ENCODE assay signal across 21 cellular contexts in the genomic region with DNA sequence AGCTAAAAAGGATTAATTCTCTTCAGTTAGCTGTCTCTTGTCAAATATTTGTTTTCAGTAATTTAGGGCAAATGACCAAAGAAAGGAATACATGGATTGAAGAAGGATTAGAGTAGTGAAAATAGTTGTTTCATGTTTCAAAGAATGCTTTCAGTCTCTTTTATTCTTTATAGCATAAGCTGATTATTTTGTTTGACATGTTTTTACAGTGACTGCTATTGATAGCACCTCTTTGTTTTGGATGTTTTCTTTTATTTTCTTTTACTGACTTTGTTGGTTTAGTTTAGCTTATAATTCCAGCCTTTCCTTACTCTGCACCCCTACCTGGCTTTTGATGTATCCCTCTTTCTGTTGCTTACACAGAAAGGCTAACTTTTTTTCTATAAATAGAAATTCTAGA. TPM values are rescaled to one million over a fixed set of nuclear protein-coding genes. Genes with fewer than 3 reads are reported as not detected.
DNase-seq lines count a peak whose midpoint lies in the region; ATAC-seq, FAIRE-seq and TF ChIP-seq lines count a peak whose summit lies in the region.
"Had no signal": no experiment of that assay in that cellular context is flagged by ENCODE, and none has a peak within 500 bp of the region (broad histone marks: within the 10 kb centered on the region; RNA-seq: fewer than 3 reads in every experiment).

No MANE protein-coding gene starts in this region.

- no peak for ATAC-seq in PC-3
- ATAC-seq: CD8-positive, alpha-beta T cell; HCT116 had no signal

- TF ChIP-seq CTCF in PC-3 (conservative IDR thresholded peaks at IDR 0.05; ENCODE audit: low read depth, low read length): no peak
- TF ChIP-seq CTCF in mesothelial cell of epicardium (IDR thresholded peaks at IDR 0.05; ENCODE audit: unreplicated experiment): no peak

- H3K9me2 ChIP-seq in PC-3 (replicated peaks; ENCODE audit: low read length): no peaks in the 10 kb centered on the region

- H3K4me3 ChIP-seq in ACC112 (ENCODE audit: low read depth, low read length): no peak overlapping the region
- no peak overlapping the region for H3K4me3 ChIP-seq in PC-3 (ENCODE audit: low read length)
- H3K4me3 ChIP-seq: BLaER1 treated with 17β-estradiol and CSF1 and Interleukin-3, amounts not matched to agents 10 nM and 100 nM had no signal

- intact Hi-C loops in PC-3 (cut with micrococcal nuclease) (no loop called here), head of caudate nucleus (cut with DNase I) (no loop called here)

- no peaks in the 10 kb centered on the region for H3K36me3 Mint-ChIP-seq in mesothelial cell of epicardium
- H3K36me3 Mint-ChIP-seq: CD8-positive, alpha-beta T cell had no signal

- no peak overlapping the region for H3K27ac ChIP-seq in ACC112 (ENCODE audit: low read depth, low read length)
- no peak overlapping the region for H3K27ac ChIP-seq in PC-3 (ENCODE audit: low read length)
- H3K27ac ChIP-seq: BLaER1 treated with 17β-estradiol and CSF1 and Interleukin-3, amounts not matched to agents 10 nM and 100 nM; KMS-11 had no signal

- H3K27me3 Mint-ChIP-seq in mesothelial cell of epicardium (ENCODE audit: low read depth): no peaks in the 10 kb centered on the region

- H3K36me3 ChIP-seq in ACC112 (ENCODE audit: insufficient read depth, low read length): no peaks in the 10 kb centered on the region
- no peaks in the 10 kb centered on the region for H3K36me3 ChIP-seq in PC-3 (ENCODE audit: low read depth, low read length)
- H3K36me3 ChIP-seq: BLaER1 treated with 17β-estradiol and CSF1 and Interleukin-3, amounts not matched to agents 10 nM and 100 nM had no signal

- H3K27me3 ChIP-seq in ACC112 (ENCODE audit: insufficient read depth, low read length): no peaks in the 10 kb centered on the region
- no peaks in the 10 kb centered on the region for H3K27me3 ChIP-seq in PC-3 (ENCODE audit: low read length)
- H3K27me3 ChIP-seq: BLaER1 treated with 17β-estradiol and CSF1 and Interleukin-3, amounts not matched to agents 10 nM and 100 nM had no signal

- H3K27ac Mint-ChIP-seq in mesothelial cell of epicardium: peak overlapping the region; percentile 39
- H3K27ac Mint-ChIP-seq: CD8-positive, alpha-beta T cell; HFFc6 had no signal

- H3K4me1 ChIP-seq in ACC112 (ENCODE audit: control insufficient read depth, insufficient read depth, low read length, unreplicated experiment) (peaks cover 3% of the 10 kb centered on the region), PC-3 (ENCODE audit: insufficient read depth, low read length) (peaks cover 10% of the 10 kb centered on the region)

- CTCF ChIA-PET in PC-3 (lab: Charles Lee): interaction anchor here (0.6 to 1.0 kb wide), 2 partner anchors 13 to 1224 kb away, joined by 3 read pairs; no protein-coding TSS in a partner anchor

- no peaks in the 10 kb centered on the region for H3K9me3 ChIP-seq in PC-3 (ENCODE audit: low read length)
- H3K9me3 ChIP-seq: BLaER1 treated with 17β-estradiol and CSF1 and Interleukin-3, amounts not matched to agents 10 nM and 100 nM had no signal

- FAIRE-seq in GM18507 (lab: Jason Lieb, UNC): peak; percentile 15
- FAIRE-seq: GM12891 had no signal

- H3K9me3 Mint-ChIP-seq in mesothelial cell of epicardium: no peaks in the 10 kb centered on the region
- H3K9me3 Mint-ChIP-seq: CD8-positive, alpha-beta T cell; HFFc6 had no signal

- no peak overlapping the region for H3K4me2 ChIP-seq in PC-3 (ENCODE audit: low read length)
- H3K4me2 ChIP-seq: BLaER1 treated with 17β-estradiol and CSF1 and Interleukin-3, amounts not matched to agents 10 nM and 100 nM; KMS-11 had no signal

- H2AFZ ChIP-seq in ACC112 (ENCODE audit: low read length, unreplicated experiment): peak overlapping the region; percentile 44
- H2AFZ ChIP-seq in PC-3 (ENCODE audit: low read length): peak overlapping the region; percentile 32; the same call in 1 of the 2 replicates

- no peak overlapping the region for H3K4me3 Mint-ChIP-seq in mesothelial cell of epicardium
- H3K4me3 Mint-ChIP-seq: CD8-positive, alpha-beta T cell; HFFc6 had no signal

- no peak overlapping the region for H3K9ac ChIP-seq in PC-3 (ENCODE audit: low read length)
- H3K9ac ChIP-seq: BLaER1 treated with 17β-estradiol and CSF1 and Interleukin-3, amounts not matched to agents 10 nM and 100 nM; KMS-11 had no signal

- H3K79me2 ChIP-seq in ACC112 (ENCODE audit: control insufficient read depth, insufficient read depth, low read length, unreplicated experiment) (no peaks in the 10 kb centered on the region), PC-3 (ENCODE audit: low read length) (no peaks in the 10 kb centered on the region)

- DNase-seq in GM18507 (ENCODE audit: extremely low spot score, insufficient read length, low read depth) (no peak), PC-3 (no peak), mesothelial cell of epicardium (ENCODE audit: low spot score in 2 of 2, unreplicated experiment in 2 of 2) (no peak), head of caudate nucleus (no peak), HUDEP-2 (lab: John Stamatoyannopoulos, UW; ENCODE audit: unreplicated experiment in 76 of 76) (no peak), AG08395 (ENCODE audit: low spot score) (no peak)
- DNase-seq: ACHN; AML-193; Calu3; CD8-positive, alpha-beta T cell; DMS53; DND-41; EL; GOT3; H7; HFFc6 had no signal

- no TSS peak for BruUV-seq in PC-3 (replicated peaks; lab: Mats Ljungman, UMichigan)

- POLR2A ChIA-PET in PC-3 (lab: Charles Lee; ENCODE audit: unreplicated experiment): interaction anchor here (1.4 kb wide), 1 partner anchor 115 kb away, joined by 5 read pairs; a partner anchor contains a TSS

- H3K4me1 Mint-ChIP-seq in mesothelial cell of epicardium: peaks cover 16% of the 10 kb centered on the region

- H4K20me1 ChIP-seq in PC-3 (ENCODE audit: low read length): no peaks in the 10 kb centered on the region
- H4K20me1 ChIP-seq: BLaER1 treated with 17β-estradiol and CSF1 and Interleukin-3, amounts not matched to agents 10 nM and 100 nM had no signal

- H3F3A ChIP-seq in PC-3 (ENCODE audit: low read length, unreplicated experiment): no peaks in the 10 kb centered on the region

RNA-seq across cellular contexts. Expression of a gene that starts 29.3 kb away (rescaled TPM):
- 15.9 and 19.3 TPM in 2 replicates for total RNA-seq in PC-3 (2014; rRNA removed)
- 14.6 to 15.8 TPM (median 15.5 TPM) in 3 replicates for total RNA-seq in mesothelial cell of epicardium
